In genomic region chr12:5912437-5913334, GRCh38 we compare ENCODE assay signal across 13 cellular contexts. TPM values are rescaled to one million over a fixed set of nuclear protein-coding genes. Genes with fewer than 3 reads are reported as not detected.
DNase-seq lines count a peak whose midpoint lies in the region; ATAC-seq and TF ChIP-seq lines count a peak whose summit lies in the region.
"Had no signal": no experiment of that assay in that cellular context is flagged by ENCODE, and none has a peak within 500 bp of the region (broad histone marks: within the 10 kb centered on the region; RNA-seq: fewer than 3 reads in every experiment).

No MANE protein-coding gene starts in this region.

- no peak overlapping the region for H3K27ac ChIP-seq in SK-N-SH (ENCODE audit: low read depth in 2 of 2, low read length in 1 of 2)
- H3K27ac ChIP-seq: SK-N-MC, spleen had no signal

- H3K27me3 ChIP-seq in SK-N-SH (ENCODE audit: insufficient read depth), result peaks cover 55% of the 10 kb centered on the region; the same call in 1 of the 2 replicates

- H3K4me1 Mint-ChIP-seq in stimulated activated naive CD8-positive, alpha-beta T cell treated with anti-CD3 and anti-CD28 coated beads, Interleukin-15, amount 100 ng/mL, for 72 hours, result no peaks in the 10 kb centered on the region
- H3K4me1 Mint-ChIP-seq: activated naive CD8-positive, alpha-beta T cell treated with anti-CD3 and anti-CD28 coated beads, Interleukin-2, amount 10 ng/mL, durations not matched to agents 7 days and 5 days; CD14-positive monocyte had no signal

- no peak overlapping the region for H2AFZ ChIP-seq in SK-N-SH (ENCODE audit: low read depth)

- CTCF ChIA-PET in SK-N-SH (lab: Yijun Ruan, JAX), result no interaction called here

- H4K20me1 ChIP-seq in SK-N-SH (ENCODE audit: insufficient read depth), result no peaks in the 10 kb centered on the region

- H3K4me2 ChIP-seq in SK-N-SH, result no peak overlapping the region

- no peak overlapping the region for H3K27ac Mint-ChIP-seq in stimulated activated naive CD8-positive, alpha-beta T cell treated with anti-CD3 and anti-CD28 coated beads, Interleukin-15, amount 100 ng/mL, for 72 hours
- H3K27ac Mint-ChIP-seq: activated CD4-positive, alpha-beta memory T cell treated with anti-CD3 and anti-CD28 coated beads for 36 hours; activated naive CD8-positive, alpha-beta T cell treated with anti-CD3 and anti-CD28 coated beads, Interleukin-2, amount 10 ng/mL, durations not matched to agents 7 days and 5 days had no signal

- DNase-seq in ACHN, result peak; percentile 33
- no peak for DNase-seq in SK-N-SH
- peak; percentile 35 for DNase-seq in iPS DF 19.7 (ENCODE audit: low read depth, low spot score)
- no peak for DNase-seq in NCI-H146 treated with DMSO at 0.1 percent for 48 hours (lab: John Stamatoyannopoulos, UW; ENCODE audit: unreplicated experiment)
- no peak for DNase-seq in stimulated activated naive CD8-positive, alpha-beta T cell treated with anti-CD3 and anti-CD28 coated beads, Interleukin-15, amount 100 ng/mL, for 72 hours
- no peak for DNase-seq in SIG-M5 treated with dmso at 0.1 percent for 504 hours (lab: John Stamatoyannopoulos, UW; ENCODE audit: unreplicated experiment)
- DNase-seq: activated CD4-positive, alpha-beta memory T cell treated with anti-CD3 and anti-CD28 coated beads for 36 hours; activated naive CD8-positive, alpha-beta T cell treated with anti-CD3 and anti-CD28 coated beads, Interleukin-2, amount 10 ng/mL, durations not matched to agents 7 days and 5 days; spleen had no signal

- no peaks in the 10 kb centered on the region for H3K9me2 ChIP-seq in SK-N-SH

- H3K36me3 ChIP-seq in SK-N-SH (replicated peaks in 1 of 2; ENCODE audit: control insufficient read depth in 1 of 2, insufficient read depth in 2 of 2, low read length in 1 of 2), result no peaks in the 10 kb centered on the region
- H3K36me3 ChIP-seq: spleen had no signal

- no peak for ATAC-seq in GM21447 (IDR thresholded peaks at IDR 0.05; ENCODE audit: unreplicated experiment)
- no peak for ATAC-seq in stimulated activated naive CD8-positive, alpha-beta T cell treated with anti-CD3 and anti-CD28 coated beads, Interleukin-15, amount 100 ng/mL, for 72 hours

- no peak for TF ChIP-seq RAD21 in SK-N-SH (IDR thresholded peaks at IDR 0.05; ENCODE audit: low read length)

- no peak overlapping the region for H3K4me3 ChIP-seq in GM12875 (ENCODE audit: low read depth, low read length)
- H3K4me3 ChIP-seq in SK-N-SH (ENCODE audit: low read depth in 2 of 2, low read length in 1 of 2), result no peak overlapping the region
- H3K4me3 ChIP-seq: SK-N-MC, spleen had no signal

- no peak for TF ChIP-seq EP300 in SK-N-SH (IDR thresholded peaks at IDR 0.05; ENCODE audit: borderline replicate concordance in 1 of 2, low read depth in 1 of 2, low read length in 1 of 2)

- no peaks in the 10 kb centered on the region for H3K79me2 ChIP-seq in SK-N-SH (ENCODE audit: insufficient read depth)

- no peaks in the 10 kb centered on the region for H3K9me3 ChIP-seq in SK-N-SH
- H3K9me3 ChIP-seq: spleen had no signal

- TF ChIP-seq CTCF in GM12875 (IDR thresholded peaks at IDR 0.05; ENCODE audit: borderline replicate concordance, insufficient read depth, low read depth, low read length) (peak; percentile 34; the same call in 1 of the 2 replicates), SK-N-SH (IDR thresholded peaks at IDR 0.05) (peak; percentile 45)

- H3K9me3 Mint-ChIP-seq in stimulated activated naive CD8-positive, alpha-beta T cell treated with anti-CD3 and anti-CD28 coated beads, Interleukin-15, amount 100 ng/mL, for 72 hours, result no peaks in the 10 kb centered on the region
- H3K9me3 Mint-ChIP-seq: activated CD4-positive, alpha-beta memory T cell treated with anti-CD3 and anti-CD28 coated beads for 36 hours; activated naive CD8-positive, alpha-beta T cell treated with anti-CD3 and anti-CD28 coated beads, Interleukin-2, amount 10 ng/mL, durations not matched to agents 7 days and 5 days had no signal

- H3K4me1 ChIP-seq in SK-N-SH (ENCODE audit: control insufficient read depth in 1 of 2, insufficient read depth in 2 of 2, low read depth in 1 of 2, low read length in 1 of 2), result peaks cover 0 to 11% of the 10 kb centered on the region in 2 experiments; a peak in 1 of 4 replicates
- H3K4me1 ChIP-seq: spleen had no signal

- no peaks in the 10 kb centered on the region for H3F3A ChIP-seq in SK-N-SH (replicated peaks; ENCODE audit: insufficient read depth)

- H3K27me3 Mint-ChIP-seq in stimulated activated naive CD8-positive, alpha-beta T cell treated with anti-CD3 and anti-CD28 coated beads, Interleukin-15, amount 100 ng/mL, for 72 hours, result peaks cover 10% of the 10 kb centered on the region

- in situ Hi-C loops in ACHN (cut with HindIII; ENCODE audit: low pct_ligation_motif_present, low pct_unique_long_range_greater_than_20kb, low sequenced_read_pairs), result no loop called here

- POLR2A ChIA-PET in SK-N-SH (lab: Yijun Ruan, JAX), result no interaction called here

- WGBS in SK-N-SH (ENCODE audit: low lambda C conversion rate), result 36% methylated on average over 18 of the region's 19 CpGs

- no peak overlapping the region for H3K4me3 Mint-ChIP-seq in stimulated activated naive CD8-positive, alpha-beta T cell treated with anti-CD3 and anti-CD28 coated beads, Interleukin-15, amount 100 ng/mL, for 72 hours
- H3K4me3 Mint-ChIP-seq: activated CD4-positive, alpha-beta memory T cell treated with anti-CD3 and anti-CD28 coated beads for 36 hours; activated naive CD8-positive, alpha-beta T cell treated with anti-CD3 and anti-CD28 coated beads, Interleukin-2, amount 10 ng/mL, durations not matched to agents 7 days and 5 days; CD14-positive monocyte had no signal

- H3K9ac ChIP-seq in SK-N-SH, result no peak overlapping the region

TF ChIP-seq in SK-N-SH, 30 proteins besides CTCF, POLR2A, EP300 and RAD21:
- TF ChIP-seq EZH2phosphoT487 (IDR thresholded peaks at IDR 0.05; ENCODE audit: borderline replicate concordance, low read depth) (no peak), TAF1 (IDR thresholded peaks at IDR 0.05; ENCODE audit: borderline replicate concordance, low read depth, low read length) (no peak), IRF3 (IDR thresholded peaks at IDR 0.05; ENCODE audit: low read depth, low read length) (no peak), NFIC (IDR thresholded peaks at IDR 0.05; ENCODE audit: borderline replicate concordance) (no peak), SIN3A (IDR thresholded peaks at IDR 0.05; ENCODE audit: borderline replicate concordance, low read depth, low read length) (no peak), RFX5 (IDR thresholded peaks at IDR 0.05; ENCODE audit: low read length) (no peak)

RNA-seq across cellular contexts. Expression of gene ANO2, which starts 32.4 kb away (rescaled TPM):
- polyA plus RNA-seq in SK-N-SH (2012; rRNA removed), result not detected in 2 replicates
- not detected in 2 replicates for polyA plus RNA-seq in SK-N-SH (2012; cell fraction: cytosol; rRNA removed)
- polyA plus RNA-seq in SK-N-SH (2012; cell fraction: nucleus; rRNA removed), result 0.01 TPM in 1 of 2 replicates, not detected in the other
- polyA plus RNA-seq: CD14-positive monocyte had no signal

Comparison
In these comparisons a context has a peak if more than half of its experiments do, and no peak if none do; other contexts are left out.
1. DNase-seq: peak in ACHN (single experiment) and iPS DF 19.7 (single experiment); none in SK-N-SH (single experiment), NCI-H146 treated with DMSO at 0.1 percent for 48 hours (single experiment), stimulated activated naive CD8-positive, alpha-beta T cell treated with anti-CD3 and anti-CD28 coated beads, Interleukin-15, amount 100 ng/mL, for 72 hours (0 of 2) and SIG-M5 treated with dmso at 0.1 percent for 504 hours (single experiment).